13 cellular contexts compared by ENCODE assay signal in the genomic region with DNA sequence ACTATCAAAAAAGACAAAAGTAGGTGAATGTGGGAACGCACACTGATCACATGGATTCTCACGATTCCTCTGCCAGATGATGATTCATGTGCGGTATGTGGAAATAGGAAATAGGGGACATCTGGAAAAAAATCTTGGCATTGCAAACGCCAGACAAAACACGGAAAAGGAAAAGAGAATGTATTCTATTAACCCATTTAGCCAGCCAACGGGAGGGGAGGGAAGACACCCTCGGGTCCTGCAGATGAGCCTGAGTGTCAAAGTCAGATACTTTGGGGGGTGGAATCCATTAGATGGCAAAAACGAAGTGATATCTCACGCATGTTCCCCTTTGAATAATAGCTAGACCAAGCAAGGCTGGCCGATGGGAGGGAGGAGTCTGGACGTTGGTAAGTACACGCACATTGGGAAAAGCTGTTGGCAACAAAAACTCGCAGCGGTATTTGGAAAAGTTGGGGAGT.
A peak's percentile ranks its signal among the peaks of the same experiment; 100 is the strongest.
DNase-seq lines count a peak whose midpoint lies in the region; ATAC-seq and TF ChIP-seq lines count a peak whose summit lies in the region.
"Had no signal": no experiment of that assay in that cellular context is flagged by ENCODE, and none has a peak within 500 bp of the region (broad histone marks: within the 10 kb centered on the region; RNA-seq: fewer than 3 reads in every experiment).

No MANE protein-coding gene starts in this region.

- TF ChIP-seq EP300 in esophagus muscularis mucosa (IDR thresholded peaks at IDR 0.05) (no peak), upper lobe of left lung (IDR thresholded peaks at IDR 0.05) (peak in 2 of 4 donors; percentile 46 to 66)

- H3K36me3 ChIP-seq in PC-3 (ENCODE audit: low read depth, low read length) (no peaks in the 10 kb centered on the region), esophagus muscularis mucosa (peaks cover 0 to 14% (median 3%) of the 10 kb centered on the region in 4 donors), muscle layer of colon (ENCODE audit: insufficient read depth, low read length) (peaks cover 10% of the 10 kb centered on the region), upper lobe of left lung (peaks cover 0 to 8% (median 0%) of the 10 kb centered on the region in 4 donors), neuronal stem cell (replicated peaks in 1 of 2; ENCODE audit: control insufficient read depth in 2 of 2, insufficient read depth in 2 of 2, low read length in 2 of 2) (peaks cover 0 to 12% of the 10 kb centered on the region in 2 donors)

- peak overlapping the region; percentile 0; the same call in 1 of the 2 replicates for H3K4me2 ChIP-seq in PC-3 (ENCODE audit: low read length)
- H3K4me2 ChIP-seq in neuronal stem cell (ENCODE audit: insufficient read depth, low read length, poor library complexity, severe bottlenecking), result no peak overlapping the region
- H3K4me2 ChIP-seq: KMS-11 had no signal

- POLR2A ChIA-PET in PC-3 (lab: Charles Lee; ENCODE audit: unreplicated experiment), result no interaction called here

- CTCF ChIA-PET in PC-3 (lab: Charles Lee), result no interaction called here

- H3K4me3 ChIP-seq in PC-3 (ENCODE audit: low read length), result no peak overlapping the region
- peak overlapping the region; percentile 13 to 35 (median 22) for H3K4me3 ChIP-seq in esophagus muscularis mucosa
- peak overlapping the region in 1 of 2 donors; percentile 5 for H3K4me3 ChIP-seq in muscle layer of colon (ENCODE audit: low read depth in 1 of 2, low read length in 2 of 2)
- H3K4me3 ChIP-seq in upper lobe of left lung, result peak overlapping the region in 2 of 4 donors; percentile 12 to 14
- H3K4me3 ChIP-seq in neuronal stem cell (ENCODE audit: low read length in 2 of 2), result no peak overlapping the region

- H3K27ac ChIP-seq in PC-3 (ENCODE audit: low read length) (peak overlapping the region; percentile 38), esophagus muscularis mucosa (replicated peaks in 1 of 4) (peak overlapping the region; percentile 61 to 77 (median 68)), muscle layer of colon (ENCODE audit: low read depth, low read length) (peak overlapping the region; percentile 52), upper lobe of left lung (peak overlapping the region; percentile 23 to 73 (median 62)), neuronal stem cell (replicated peaks; ENCODE audit: low read length) (no peak overlapping the region)
- H3K27ac ChIP-seq: foreskin keratinocyte, KMS-11 had no signal

- no peak overlapping the region for H3K4ac ChIP-seq in neuronal stem cell (ENCODE audit: low read length)

- H2AFZ ChIP-seq in PC-3 (ENCODE audit: low read length) (peak overlapping the region; percentile 3; the same call in 1 of the 2 replicates), neuronal stem cell (ENCODE audit: low read length) (no peak overlapping the region)

- DNase-seq in PC-3, result peak; percentile 66
- peak; percentile 93 for DNase-seq in esophagus muscularis mucosa (ENCODE audit: extremely low spot score)
- DNase-seq in upper lobe of left lung, result no peak
- no peak for DNase-seq in neuronal stem cell (ENCODE audit: low spot score)
- no peak for DNase-seq in SW 1271 (lab: John Stamatoyannopoulos, UW)
- DNase-seq: activated gamma-delta T cell; foreskin keratinocyte; naive thymus-derived CD8-positive, alpha-beta T cell; NCI-H748 treated with DMSO at 0.1 percent for 48 hours had no signal

- no peak overlapping the region for H4K8ac ChIP-seq in neuronal stem cell (ENCODE audit: low read depth, low read length)

- H3F3A ChIP-seq in PC-3 (ENCODE audit: low read length, unreplicated experiment), result no peaks in the 10 kb centered on the region

- H2AK5ac ChIP-seq in neuronal stem cell (ENCODE audit: low read depth, low read length), result no peak overlapping the region

- H3K9me2 ChIP-seq in PC-3 (replicated peaks; ENCODE audit: low read length), result no peaks in the 10 kb centered on the region

- no peak overlapping the region for H2BK12ac ChIP-seq in neuronal stem cell (ENCODE audit: low read length)

- H3K9ac ChIP-seq in PC-3 (ENCODE audit: low read length) (peak overlapping the region; percentile 46; the same call in 1 of the 2 replicates), muscle layer of colon (ENCODE audit: low read length) (no peak overlapping the region), neuronal stem cell (ENCODE audit: low read depth, low read length, poor library complexity) (no peak overlapping the region)
- H3K9ac ChIP-seq: KMS-11 had no signal

- no peak overlapping the region for H3K18ac ChIP-seq in neuronal stem cell (ENCODE audit: low read length)

- no peaks in the 10 kb centered on the region for H4K20me1 ChIP-seq in PC-3 (ENCODE audit: low read length)

- TF ChIP-seq POLR2A in esophagus muscularis mucosa (IDR thresholded peaks at IDR 0.05; ENCODE audit: low read depth) (no peak), upper lobe of left lung (IDR thresholded peaks at IDR 0.05) (no peak)

- H2BK15ac ChIP-seq in neuronal stem cell (ENCODE audit: low read length), result no peak overlapping the region

- BruUV-seq in PC-3 (replicated peaks; lab: Mats Ljungman, UMichigan), result no TSS peak

- H4K91ac ChIP-seq in neuronal stem cell (ENCODE audit: low read depth, low read length, poor library complexity), result no peak overlapping the region

- no peak overlapping the region for H3K23ac ChIP-seq in neuronal stem cell (ENCODE audit: low read depth, low read length, poor library complexity)

- H3K27me3 ChIP-seq in PC-3 (ENCODE audit: low read length) (no peaks in the 10 kb centered on the region), esophagus muscularis mucosa (no peaks in the 10 kb centered on the region), muscle layer of colon (ENCODE audit: control insufficient read depth in 1 of 2, insufficient read depth in 2 of 2, low read length in 2 of 2) (no peaks in the 10 kb centered on the region), upper lobe of left lung (no peaks in the 10 kb centered on the region), neuronal stem cell (ENCODE audit: control insufficient read depth in 3 of 3, insufficient read depth in 3 of 3, low read depth in 1 of 3, low read length in 3 of 3) (no peaks in the 10 kb centered on the region)
- H3K27me3 ChIP-seq: foreskin keratinocyte had no signal

- intact Hi-C loops in PC-3 (cut with micrococcal nuclease) (no loop called here), esophagus muscularis mucosa (cut with DNase I) (loop anchor here (5.0 kb wide), 1 partner anchor 179 kb away; no protein-coding TSS in a partner anchor)

- no peak for TF ChIP-seq CTCF in PC-3 (conservative IDR thresholded peaks at IDR 0.05; ENCODE audit: low read depth, low read length)
- TF ChIP-seq CTCF in esophagus muscularis mucosa (IDR thresholded peaks at IDR 0.05), result peak in 1 of 3 experiments; percentile 2
- no peak for TF ChIP-seq CTCF in upper lobe of left lung (IDR thresholded peaks at IDR 0.05)

- no peaks in the 10 kb centered on the region for H3K79me1 ChIP-seq in neuronal stem cell (ENCODE audit: low read depth, low read length)

- no peaks in the 10 kb centered on the region for H3K79me2 ChIP-seq in PC-3 (ENCODE audit: low read length)

- WGBS in esophagus muscularis mucosa, result 46% methylated on average over 14 of the region's 14 CpGs
- 39 to 51% methylated on average over 14 of the region's 14 CpGs for WGBS in upper lobe of left lung, 2 donors
- no CpG with 5 or more reads among the region's 14 CpGs for WGBS in neuronal stem cell (ENCODE audit: extremely low coverage in 2 of 2, insufficient read length in 2 of 2, insufficient replicate concordance in 1 of 2), 2 donors

- no peak overlapping the region for H2BK120ac ChIP-seq in neuronal stem cell (ENCODE audit: low read depth, low read length)

- no peak overlapping the region for H3K14ac ChIP-seq in neuronal stem cell (ENCODE audit: low read length)

- H3K4me1 ChIP-seq in PC-3 (ENCODE audit: insufficient read depth, low read length) (peaks cover 12% of the 10 kb centered on the region), esophagus muscularis mucosa (peaks cover 63 to 86% (median 79%) of the 10 kb centered on the region in 4 donors), muscle layer of colon (ENCODE audit: insufficient read depth, low read length) (peaks cover 55% of the 10 kb centered on the region), upper lobe of left lung (peaks cover 22 to 53% (median 46%) of the 10 kb centered on the region in 4 donors), neuronal stem cell (ENCODE audit: control insufficient read depth in 2 of 2, insufficient read depth in 1 of 2, low read depth in 1 of 2, low read length in 2 of 2) (peaks cover 0 to 15% of the 10 kb centered on the region in 2 donors)
- H3K4me1 ChIP-seq: foreskin keratinocyte had no signal

- H3K9me3 ChIP-seq in PC-3 (ENCODE audit: low read length) (no peaks in the 10 kb centered on the region), esophagus muscularis mucosa (no peaks in the 10 kb centered on the region), muscle layer of colon (ENCODE audit: low read length) (no peaks in the 10 kb centered on the region), upper lobe of left lung (no peaks in the 10 kb centered on the region), neuronal stem cell (replicated peaks in 1 of 2; ENCODE audit: control insufficient read depth in 2 of 2, insufficient read depth in 1 of 2, low read depth in 1 of 2, low read length in 2 of 2) (peaks cover 0 to 3% of the 10 kb centered on the region in 2 donors)

- no peak overlapping the region for H2BK5ac ChIP-seq in neuronal stem cell (ENCODE audit: low read length)

- ATAC-seq in PC-3 (peak; percentile 46), upper lobe of left lung (ENCODE audit: low FRiP score in 2 of 2) (peak in 1 of 2 donors; percentile 82), HG03378 (IDR thresholded peaks at IDR 0.05; ENCODE audit: unreplicated experiment) (no peak), GM21515 (IDR thresholded peaks at IDR 0.05; ENCODE audit: unreplicated experiment) (no peak)
- ATAC-seq: foreskin keratinocyte; naive thymus-derived CD8-positive, alpha-beta T cell had no signal

Comparison
In these comparisons a context has a peak if more than half of its experiments do, and no peak if none do; other contexts are left out.
1. DNase-seq: peak in PC-3 (single experiment) and esophagus muscularis mucosa (single experiment); none in upper lobe of left lung (0 of 2), neuronal stem cell (single experiment) and SW 1271 (0 of 2).
2. H3K4me3 ChIP-seq: peak in esophagus muscularis mucosa (4 of 4); none in PC-3 (single experiment) and neuronal stem cell (0 of 2).